Comparison of ENCODE assay signal across 1 cellular context in the genomic region with DNA sequence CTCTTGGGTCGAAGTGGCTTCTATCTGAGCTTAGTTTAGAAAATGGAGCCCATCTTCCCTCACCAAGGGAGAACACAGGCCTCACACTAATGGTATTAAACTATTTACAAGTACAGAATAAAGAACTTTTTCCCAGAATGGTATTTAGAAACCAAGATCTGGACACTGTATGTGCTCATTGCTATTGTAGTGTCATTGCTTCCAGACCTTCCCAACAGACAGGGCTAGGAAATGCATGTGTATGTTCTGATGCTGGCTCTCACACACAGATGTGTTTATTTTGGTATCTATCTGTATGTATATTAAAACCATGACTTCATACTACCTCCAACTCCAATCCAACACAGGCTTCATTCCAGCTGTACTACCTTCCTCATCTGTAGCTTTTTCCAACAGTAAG.
TF ChIP-seq lines count a peak whose summit lies in the region.

No MANE protein-coding gene starts in this region.

TF ChIP-seq in HepG2, 621 proteins besides CTCF, POLR2A, EP300 and RAD21:
- peak; percentile 100 for TF ChIP-seq ZNF605 (CRISPR knock-in tag; IDR thresholded peaks at IDR 0.05)
- TF ChIP-seq RNF2 (conservative IDR thresholded peaks at IDR 0.05; ENCODE audit: low read depth), result no peak
- TF ChIP-seq ZNF335 (CRISPR knock-in tag; IDR thresholded peaks at IDR 0.05), result no peak
- TF ChIP-seq, protein P1, sequence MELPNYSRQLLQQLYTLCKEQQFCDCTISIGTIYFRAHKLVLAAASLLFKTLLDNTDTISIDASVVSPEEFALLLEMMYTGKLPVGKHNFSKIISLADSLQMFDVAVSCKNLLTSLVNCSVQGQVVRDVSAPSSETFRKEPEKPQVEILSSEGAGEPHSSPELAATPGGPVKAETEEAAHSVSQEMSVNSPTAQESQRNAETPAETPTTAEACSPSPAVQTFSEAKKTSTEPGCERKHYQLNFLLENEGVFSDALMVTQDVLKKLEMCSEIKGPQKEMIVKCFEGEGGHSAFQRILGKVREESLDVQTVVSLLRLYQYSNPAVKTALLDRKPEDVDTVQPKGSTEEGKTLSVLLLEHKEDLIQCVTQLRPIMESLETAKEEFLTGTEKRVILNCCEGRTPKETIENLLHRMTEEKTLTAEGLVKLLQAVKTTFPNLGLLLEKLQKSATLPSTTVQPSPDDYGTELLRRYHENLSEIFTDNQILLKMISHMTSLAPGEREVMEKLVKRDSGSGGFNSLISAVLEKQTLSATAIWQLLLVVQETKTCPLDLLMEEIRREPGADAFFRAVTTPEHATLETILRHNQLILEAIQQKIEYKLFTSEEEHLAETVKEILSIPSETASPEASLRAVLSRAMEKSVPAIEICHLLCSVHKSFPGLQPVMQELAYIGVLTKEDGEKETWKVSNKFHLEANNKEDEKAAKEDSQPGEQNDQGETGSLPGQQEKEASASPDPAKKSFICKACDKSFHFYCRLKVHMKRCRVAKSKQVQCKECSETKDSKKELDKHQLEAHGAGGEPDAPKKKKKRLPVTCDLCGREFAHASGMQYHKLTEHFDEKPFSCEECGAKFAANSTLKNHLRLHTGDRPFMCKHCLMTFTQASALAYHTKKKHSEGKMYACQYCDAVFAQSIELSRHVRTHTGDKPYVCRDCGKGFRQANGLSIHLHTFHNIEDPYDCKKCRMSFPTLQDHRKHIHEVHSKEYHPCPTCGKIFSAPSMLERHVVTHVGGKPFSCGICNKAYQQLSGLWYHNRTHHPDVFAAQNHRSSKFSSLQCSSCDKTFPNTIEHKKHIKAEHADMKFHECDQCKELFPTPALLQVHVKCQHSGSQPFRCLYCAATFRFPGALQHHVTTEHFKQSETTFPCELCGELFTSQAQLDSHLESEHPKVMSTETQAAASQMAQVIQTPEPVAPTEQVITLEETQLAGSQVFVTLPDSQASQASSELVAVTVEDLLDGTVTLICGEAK (IDR thresholded peaks at IDR 0.05), result no peak
- TF ChIP-seq, protein P1 (CRISPR knock-in tag; IDR thresholded peaks at IDR 0.05), result no peak
- no peak for TF ChIP-seq PHF5A (CRISPR knock-in tag; IDR thresholded peaks at IDR 0.05; ENCODE audit: low read depth, unreplicated experiment)
- no peak for TF ChIP-seq BORCS8-MEF2B (CRISPR knock-in tag; IDR thresholded peaks at IDR 0.05)
- TF ChIP-seq, protein P2, sequence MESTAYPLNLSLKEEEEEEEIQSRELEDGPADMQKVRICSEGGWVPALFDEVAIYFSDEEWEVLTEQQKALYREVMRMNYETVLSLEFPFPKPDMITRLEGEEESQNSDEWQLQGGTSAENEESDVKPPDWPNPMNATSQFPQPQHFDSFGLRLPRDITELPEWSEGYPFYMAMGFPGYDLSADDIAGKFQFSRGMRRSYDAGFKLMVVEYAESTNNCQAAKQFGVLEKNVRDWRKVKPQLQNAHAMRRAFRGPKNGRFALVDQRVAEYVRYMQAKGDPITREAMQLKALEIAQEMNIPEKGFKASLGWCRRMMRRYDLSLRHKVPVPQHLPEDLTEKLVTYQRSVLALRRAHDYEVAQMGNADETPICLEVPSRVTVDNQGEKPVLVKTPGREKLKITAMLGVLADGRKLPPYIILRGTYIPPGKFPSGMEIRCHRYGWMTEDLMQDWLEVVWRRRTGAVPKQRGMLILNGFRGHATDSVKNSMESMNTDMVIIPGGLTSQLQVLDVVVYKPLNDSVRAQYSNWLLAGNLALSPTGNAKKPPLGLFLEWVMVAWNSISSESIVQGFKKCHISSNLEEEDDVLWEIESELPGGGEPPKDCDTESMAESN (CRISPR knock-in tag; conservative IDR thresholded peaks at IDR 0.05), result no peak
TF ChIP-seq in HepG2: peak in this region for 1.
